ENCODE assay signal across 33 cellular contexts in the genomic region with DNA sequence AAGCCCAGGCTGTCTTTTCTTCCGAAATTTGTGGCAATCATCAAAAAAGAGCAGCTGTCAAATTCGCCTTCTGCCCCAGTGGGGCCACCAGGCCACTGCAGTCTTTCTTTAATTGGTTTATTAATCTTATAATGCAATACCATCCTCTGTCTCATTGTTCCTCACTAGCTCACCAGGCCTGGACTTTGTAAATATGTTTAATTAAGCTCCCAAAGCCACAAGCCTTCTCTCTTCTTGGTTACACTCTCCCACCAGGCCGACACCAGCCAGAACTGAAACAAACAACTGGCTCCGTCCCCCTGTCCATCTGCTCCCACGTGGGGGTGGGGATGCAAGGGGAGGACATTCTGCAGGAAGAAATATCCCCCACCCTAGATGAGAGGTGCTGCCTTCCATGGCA. TPM values are rescaled to one million over a fixed set of nuclear protein-coding genes. Genes with fewer than 3 reads are reported as not detected.
"Had no signal": no experiment of that assay in that cellular context is flagged by ENCODE, and none has a peak within 500 bp of the region (broad histone marks: within the 10 kb centered on the region; RNA-seq: fewer than 3 reads in every experiment).

No MANE protein-coding gene starts in this region.

- H3K4me3 ChIP-seq: ascending aorta, cardiac muscle cell, Peyer's patch, SJSA1 had no signal

- H3K4me1 Mint-ChIP-seq: activated CD8-positive, alpha-beta memory T cell treated with anti-CD3 and anti-CD28 coated beads, Interleukin-2, amount 10 ng/mL, durations not matched to agents 7 days and 5 days had no signal

- H3K4me1 ChIP-seq: ascending aorta, Peyer's patch, SJSA1 had no signal

- H3K9me3 Mint-ChIP-seq: activated naive CD4-positive, alpha-beta T cell treated with anti-CD3 and anti-CD28 coated beads, Interleukin-2, amount 50 U/mL, for 72 hours; activated naive CD8-positive, alpha-beta T cell treated with anti-CD3 and anti-CD28 coated beads, Interleukin-2, amount 50 U/mL, for 24 hours; activated T-cell treated with anti-CD3 and anti-CD28 coated beads, Interleukin-2, amount 50 U/mL, for 24 hours; activated T-helper 1 cell treated with anti-CD3 and anti-CD28 coated beads, Interleukin-12 subunit alpha, Interleukin-12 subunit beta, Interleukin-2, Interleukin-4 antibody, amounts not matched to agents 30 ng/mL and 10 ng/mL and 1 ng/mL, durations not matched to agents 14 hours and 24 hours and 36 hours; brain had no signal

- H3K27me3 ChIP-seq: ascending aorta, cardiac muscle cell, Peyer's patch had no signal

- H3K27ac ChIP-seq: ascending aorta, cardiac muscle cell, Peyer's patch, RWPE1, SJSA1 had no signal

- H3K36me3 Mint-ChIP-seq: activated CD8-positive, alpha-beta memory T cell treated with anti-CD3 and anti-CD28 coated beads, Interleukin-2, amount 10 ng/mL, durations not matched to agents 7 days and 5 days; activated naive CD4-positive, alpha-beta T cell treated with anti-CD3 and anti-CD28 coated beads, Interleukin-2, amount 50 U/mL, for 72 hours; brain had no signal

- H3K4me3 Mint-ChIP-seq: activated CD8-positive, alpha-beta memory T cell treated with anti-CD3 and anti-CD28 coated beads, Interleukin-2, amount 10 ng/mL, durations not matched to agents 7 days and 5 days; activated naive CD8-positive, alpha-beta T cell treated with anti-CD3 and anti-CD28 coated beads, Interleukin-2, amount 50 U/mL, for 24 hours; activated T-cell treated with anti-CD3 and anti-CD28 coated beads, Interleukin-2, amount 50 U/mL, for 24 hours; activated T-helper 1 cell treated with anti-CD3 and anti-CD28 coated beads, Interleukin-12 subunit alpha, Interleukin-12 subunit beta, Interleukin-2, Interleukin-4 antibody, amounts not matched to agents 30 ng/mL and 10 ng/mL and 1 ng/mL, durations not matched to agents 14 hours and 24 hours and 36 hours; brain had no signal

- H3K36me3 ChIP-seq: ascending aorta, cardiac muscle cell, Peyer's patch, SJSA1 had no signal

- H3K9me3 ChIP-seq: ascending aorta, Peyer's patch, SJSA1 had no signal

- ATAC-seq: activated CD4-positive, CD25-positive, alpha-beta regulatory T cell treated with anti-CD3 and anti-CD28 coated beads, Interleukin-2, amount 50 U/mL, for 24 hours; activated CD8-positive, alpha-beta memory T cell treated with anti-CD3 and anti-CD28 coated beads, Interleukin-2, amount 10 ng/mL, durations not matched to agents 7 days and 5 days; activated naive CD4-positive, alpha-beta T cell treated with anti-CD3 and anti-CD28 coated beads, Interleukin-2, amount 50 U/mL, for 72 hours; activated naive CD8-positive, alpha-beta T cell treated with anti-CD3 and anti-CD28 coated beads, Interleukin-2, amount 50 U/mL, for 24 hours; SK-N-SH treated with all-trans-retinoic acid at 6 μM for 48 hours had no signal

- H3K27ac Mint-ChIP-seq: activated CD8-positive, alpha-beta memory T cell treated with anti-CD3 and anti-CD28 coated beads, Interleukin-2, amount 10 ng/mL, durations not matched to agents 7 days and 5 days; activated naive CD4-positive, alpha-beta T cell treated with anti-CD3 and anti-CD28 coated beads, Interleukin-2, amount 50 U/mL, for 72 hours; activated naive CD8-positive, alpha-beta T cell treated with anti-CD3 and anti-CD28 coated beads, Interleukin-2, amount 50 U/mL, for 24 hours; activated T-cell treated with anti-CD3 and anti-CD28 coated beads, Interleukin-2, amount 50 U/mL, for 24 hours; activated T-helper 1 cell treated with anti-CD3 and anti-CD28 coated beads, Interleukin-12 subunit alpha, Interleukin-12 subunit beta, Interleukin-2, Interleukin-4 antibody, amounts not matched to agents 30 ng/mL and 10 ng/mL and 1 ng/mL, durations not matched to agents 14 hours and 24 hours and 36 hours had no signal

- DNase-seq: activated CD4-positive, alpha-beta T cell treated with anti-CD3 and anti-CD28 coated beads for 48 hours; activated CD4-positive, alpha-beta T cell treated with anti-CD3 and anti-CD28 coated beads, Interleukin-2, amount 50 U/mL, for 48 hours; activated CD8-positive, alpha-beta memory T cell treated with anti-CD3 and anti-CD28 coated beads, Interleukin-2, amount 10 ng/mL, durations not matched to agents 7 days and 5 days; activated effector memory CD4-positive, alpha-beta T cell treated with anti-CD3 and anti-CD28 coated beads, Interleukin-2, amount 50 U/mL, for 16 hours; activated naive CD4-positive, alpha-beta T cell treated with Interleukin-2 at 50 U/mL for 16 hours; activated naive CD8-positive, alpha-beta T cell treated with anti-CD3 and anti-CD28 coated beads, Interleukin-2, amount 50 U/mL, for 24 hours; activated T-cell treated with anti-CD3 and anti-CD28 coated beads, Interleukin-2, amount 50 U/mL, for 24 hours; amniotic stem cell; cerebellar nuclear complex; IMR-90; Kasumi-1; KBM-7; NCI-H1092; NCI-H1417; NCI-H187; NCI-H2171; NCI-H2227 treated with DMSO at 0.1 percent for 48 hours; NCI-H526; NCI-H774; Peyer's patch; Right ventricle myocardium superior; SW 1271 had no signal

RNA-seq across cellular contexts. Expression of a gene that starts 22.0 kb away (rescaled TPM):
- total RNA-seq: activated CD8-positive, alpha-beta memory T cell treated with anti-CD3 and anti-CD28 coated beads, Interleukin-2, amount 10 ng/mL, durations not matched to agents 7 days and 5 days; activated naive CD4-positive, alpha-beta T cell treated with anti-CD3 and anti-CD28 coated beads, Interleukin-2, amount 50 U/mL, for 72 hours; ascending aorta; NCI-H460; Peyer's patch; Right ventricle myocardium superior; T-helper 1 cell treated with Interleukin-12 subunit alpha and Interleukin-12 subunit beta and Interleukin-4 antibody, amounts not matched to agents 30 ng/mL and 1 ng/mL, for 36 hours had no signal
